Comparison of ENCODE assay signal across 8 cellular contexts in genomic region chr1:25267288-25268142, GRCh38. TPM values are rescaled to one million over a fixed set of nuclear protein-coding genes. Genes with fewer than 3 reads are reported as not detected.
DNase-seq lines count a peak whose midpoint lies in the region; ATAC-seq, FAIRE-seq and TF ChIP-seq lines count a peak whose summit lies in the region.
"Not testable (repeated sequence)": the region's sequence is repeated elsewhere in the genome, so short reads cannot be mapped to it uniquely, and the experiment has no call there.

No MANE protein-coding gene starts in this region.

- H3K9ac ChIP-seq in Loucy (ENCODE audit: low read depth, low read length, poor library complexity, severe bottlenecking), result peak overlapping the region; percentile 67

- H3F3A ChIP-seq in Loucy (ENCODE audit: low read depth), result not testable (repeated sequence)

- ATAC-seq in stimulated activated naive CD8-positive, alpha-beta T cell treated with anti-CD3 and anti-CD28 coated beads, Interleukin-15, Interleukin-2, amounts not matched to agents 100 U/mL and 50 U/mL, for 24 hours, result peak; percentile 79

- H3K4me1 ChIP-seq in Loucy (ENCODE audit: insufficient read depth, low read length, poor library complexity, severe bottlenecking); neuron (ENCODE audit: insufficient read depth, low read length): not testable (repeated sequence)

- peak overlapping the region; percentile 90 for H3K4me2 ChIP-seq in Loucy (ENCODE audit: low read depth, low read length, poor library complexity, severe bottlenecking)

- FAIRE-seq in G401.6 (lab: Jason Lieb, UNC), result peak; percentile 98

- H3K9me2 ChIP-seq in Loucy (replicated peaks; ENCODE audit: low read depth, low read length), result not testable (repeated sequence)

- TF ChIP-seq CTCF in HFF-Myc (IDR thresholded peaks at IDR 0.05; ENCODE audit: low read depth, low read length, missing control alignments); Loucy (conservative IDR thresholded peaks at IDR 0.05; ENCODE audit: low read length); fibroblast of mammary gland (conservative IDR thresholded peaks at IDR 0.05; ENCODE audit: control insufficient read depth, insufficient read depth, low read depth, low read length): not testable (repeated sequence)

- H4K20me1 ChIP-seq in Loucy (ENCODE audit: insufficient read depth, low read length, poor library complexity, severe bottlenecking), result not testable (repeated sequence)

- H3K9me3 ChIP-seq in Loucy (ENCODE audit: insufficient read depth, low read depth, low read length); neuron (ENCODE audit: low read length): not testable (repeated sequence)

- not testable (repeated sequence) for H3K79me2 ChIP-seq in Loucy (ENCODE audit: insufficient read depth, low read length)

- H3K27me3 ChIP-seq in Loucy (ENCODE audit: insufficient read depth, low read length, poor library complexity, severe bottlenecking); neuron (ENCODE audit: insufficient read depth, low read length): not testable (repeated sequence)

- peak overlapping the region; percentile 49 for H3K4me3 ChIP-seq in HFF-Myc (replicated peaks; ENCODE audit: low read depth, low read length)
- H3K4me3 ChIP-seq in Loucy (ENCODE audit: low read length, poor library complexity, severe bottlenecking), result peak overlapping the region; percentile 74
- peak overlapping the region; percentile 60 for H3K4me3 ChIP-seq in fibroblast of mammary gland (ENCODE audit: control insufficient read depth, low read depth, low read length)
- peak overlapping the region; percentile 55 for H3K4me3 ChIP-seq in neuron (ENCODE audit: low read length)

- not testable (repeated sequence) for DNase-seq in HFF-Myc (ENCODE audit: extremely low read depth, low read depth)
- DNase-seq in SK-N-DZ (ENCODE audit: low spot score) (peak; percentile 50), fibroblast of mammary gland (ENCODE audit: low read depth) (peak; percentile 65)
- peak; percentile 98 for DNase-seq in activated effector memory CD4-positive, alpha-beta T cell treated with anti-CD3 and anti-CD28 coated beads, Interleukin-2, amount 50 U/mL, for 16 hours
- peak; percentile 84 for DNase-seq in stimulated activated naive CD8-positive, alpha-beta T cell treated with anti-CD3 and anti-CD28 coated beads, Interleukin-15, Interleukin-2, amounts not matched to agents 100 U/mL and 50 U/mL, for 24 hours

- H2AFZ ChIP-seq in Loucy (ENCODE audit: low read length) (peak overlapping the region; percentile 100), neuron (ENCODE audit: low read depth, low read length) (peak overlapping the region; percentile 46)

- not testable (repeated sequence) for H3K36me3 ChIP-seq in Loucy (ENCODE audit: insufficient read depth, low read length); neuron (ENCODE audit: insufficient read depth, low read length)

RNA-seq across cellular contexts. Expression of gene RHD, which starts 4.8 kb away (rescaled TPM):
- not detected in 2 replicates for polyA plus RNA-seq in SK-N-DZ (2014; cell fraction: cytosol; rRNA removed)
- not detected in 2 replicates for polyA plus RNA-seq in SK-N-DZ (2014; cell fraction: nucleus; rRNA removed)

RNA-seq across cellular contexts. Expression of gene RSRP1, which starts 20.3 kb away (rescaled TPM):
- polyA plus RNA-seq in SK-N-DZ (2014; cell fraction: cytosol; rRNA removed), result 38.7 and 42.3 TPM in 2 replicates
- 349 and 355 TPM in 2 replicates for polyA plus RNA-seq in SK-N-DZ (2014; cell fraction: nucleus; rRNA removed)

RNA-seq across cellular contexts. Expression of gene SYF2, which starts 35.2 kb away (rescaled TPM):
- polyA plus RNA-seq in SK-N-DZ (2014; cell fraction: cytosol; rRNA removed), result 45.9 and 58.1 TPM in 2 replicates
- 28.5 and 47.8 TPM in 2 replicates for polyA plus RNA-seq in SK-N-DZ (2014; cell fraction: nucleus; rRNA removed)
